ENCODE assay signal across 16 cellular contexts in the genomic region with DNA sequence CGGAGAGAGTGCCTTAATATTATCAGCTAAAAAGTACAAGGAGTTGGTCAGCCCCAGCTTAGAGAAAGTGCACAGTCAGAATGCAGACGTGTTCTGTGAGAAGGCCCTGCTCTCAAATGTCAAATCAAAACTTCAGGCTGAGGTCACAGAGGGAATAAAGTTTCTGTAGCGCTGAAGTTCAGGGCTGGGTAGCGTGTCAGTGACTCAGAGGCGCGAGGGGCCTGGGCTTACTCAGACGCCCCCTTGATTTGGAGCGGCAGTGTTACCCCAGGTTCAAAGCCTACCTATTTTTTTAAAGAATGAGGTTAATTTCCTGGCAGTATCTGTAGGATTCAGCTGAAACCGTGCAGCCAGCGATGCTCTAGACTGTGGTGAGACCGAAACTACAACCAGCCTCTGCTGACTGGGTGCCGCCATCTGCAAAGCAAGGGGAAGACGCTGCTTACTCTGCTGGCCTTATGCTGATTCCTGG. TPM values are rescaled to one million over a fixed set of nuclear protein-coding genes. Genes with fewer than 3 reads are reported as not detected.
DNase-seq lines count a peak whose midpoint lies in the region; ATAC-seq and TF ChIP-seq lines count a peak whose summit lies in the region.
"Had no signal": no experiment of that assay in that cellular context is flagged by ENCODE, and none has a peak within 500 bp of the region (broad histone marks: within the 10 kb centered on the region; RNA-seq: fewer than 3 reads in every experiment).

No MANE protein-coding gene starts in this region.

- no peaks in the 10 kb centered on the region for H4K20me1 ChIP-seq in MM.1S (ENCODE audit: insufficient read depth, low read length)

- no peak for TF ChIP-seq CTCF in 22Rv1 (IDR thresholded peaks at IDR 0.05)
- no peak for TF ChIP-seq CTCF in GM10248 (IDR thresholded peaks at IDR 0.05; ENCODE audit: control extremely low read depth, extremely low read depth, low read depth, missing control alignments)
- no peak for TF ChIP-seq CTCF in MM.1S (IDR thresholded peaks at IDR 0.05; ENCODE audit: low read length)
- TF ChIP-seq CTCF in left lung (IDR thresholded peaks at IDR 0.05): no peak

- H3K9me2 ChIP-seq in MM.1S (replicated peaks; ENCODE audit: insufficient read depth, low read length): no peaks in the 10 kb centered on the region

- no peaks in the 10 kb centered on the region for H3K9me3 Mint-ChIP-seq in activated naive CD4-positive, alpha-beta T cell treated with anti-CD3 and anti-CD28 coated beads, Interleukin-2, amount 10 ng/mL, durations not matched to agents 7 days and 5 days

- peaks cover 25% of the 10 kb centered on the region for H3F3A ChIP-seq in MM.1S (ENCODE audit: insufficient read depth, low read length)

- peak overlapping the region; percentile 24 for H3K27ac Mint-ChIP-seq in activated naive CD4-positive, alpha-beta T cell treated with anti-CD3 and anti-CD28 coated beads, Interleukin-2, amount 10 ng/mL, durations not matched to agents 7 days and 5 days

- intact Hi-C loops in left lung (cut with DNase I): no loop called here

- H3K27me3 ChIP-seq in MM.1S (replicated peaks; ENCODE audit: insufficient read depth, low read length) (no peaks in the 10 kb centered on the region), left lung (no peaks in the 10 kb centered on the region)
- H3K27me3 ChIP-seq: adrenal gland, BE2C had no signal

- H3K27ac ChIP-seq in 22Rv1: peak overlapping the region; percentile 96
- peak overlapping the region; percentile 79 for H3K27ac ChIP-seq in MM.1S (ENCODE audit: low read length)
- H3K27ac ChIP-seq in left lung: no peak overlapping the region
- H3K27ac ChIP-seq: adrenal gland, psoas muscle, SK-N-MC had no signal

- H3K9me3 ChIP-seq in MM.1S (replicated peaks; ENCODE audit: insufficient read depth, low read length) (no peaks in the 10 kb centered on the region), left lung (no peaks in the 10 kb centered on the region)
- H3K9me3 ChIP-seq: adrenal gland, BE2C, psoas muscle had no signal

- H2AFZ ChIP-seq in MM.1S (ENCODE audit: low read length): no peak overlapping the region

- H3K79me2 ChIP-seq in MM.1S (ENCODE audit: low read length): peaks cover 15% of the 10 kb centered on the region

- DNase-seq in GM10248 (ENCODE audit: extremely low spot score) (peak; percentile 62), MM.1S (peak; percentile 88), NCI-H1417 treated with DMSO at 0.1 percent for 48 hours (lab: John Stamatoyannopoulos, UW) (no peak), left lung (no peak), ecto neural progenitor cell (ENCODE audit: low spot score) (no peak), RKO (ENCODE audit: low spot score) (no peak)
- peak; percentile 48 for DNase-seq in activated naive CD4-positive, alpha-beta T cell treated with anti-CD3 and anti-CD28 coated beads, Interleukin-2, amount 10 ng/mL, durations not matched to agents 7 days and 5 days
- DNase-seq: adrenal gland, BE2C, DMS79 treated with DMSO at 0.1 percent for 48 hours, glutamatergic neuron, NCI-H2081 treated with DMSO at 0.1 percent for 48 hours, NCI-H82, psoas muscle had no signal

- H3K27me3 Mint-ChIP-seq in activated naive CD4-positive, alpha-beta T cell treated with anti-CD3 and anti-CD28 coated beads, Interleukin-2, amount 10 ng/mL, durations not matched to agents 7 days and 5 days: no peaks in the 10 kb centered on the region

- POLR2A ChIA-PET in GM10248 (lab: Yijun Ruan, JAX): interaction anchor here (0.9 to 1.5 kb wide), 3 partner anchors 9 to 1229 kb away, joined by 3 to 5 read pairs (median 3); a partner anchor contains a TSS

- H3K36me3 ChIP-seq in MM.1S (replicated peaks; ENCODE audit: insufficient read depth, low read length) (no peaks in the 10 kb centered on the region), left lung (peaks cover 0 to 71% of the 10 kb centered on the region in 2 donors)

- no peak overlapping the region for H3K4me3 Mint-ChIP-seq in activated naive CD4-positive, alpha-beta T cell treated with anti-CD3 and anti-CD28 coated beads, Interleukin-2, amount 10 ng/mL, durations not matched to agents 7 days and 5 days

- H3K36me3 Mint-ChIP-seq in activated naive CD4-positive, alpha-beta T cell treated with anti-CD3 and anti-CD28 coated beads, Interleukin-2, amount 10 ng/mL, durations not matched to agents 7 days and 5 days: peaks cover 14% of the 10 kb centered on the region

- CTCF ChIA-PET in GM10248 (lab: Yijun Ruan, JAX): interaction anchor here (1.9 to 5.2 kb wide), 5 partner anchors 12 to 49 kb away, joined by 7 to 31 read pairs (median 9); a partner anchor contains a TSS
- CTCF ChIA-PET in activated naive CD4-positive, alpha-beta T cell treated with anti-CD3 and anti-CD28 coated beads, Interleukin-2, amount 10 ng/mL, durations not matched to agents 7 days and 5 days (lab: Charles Lee): interaction anchor here (1.0 to 1.7 kb wide), 7 partner anchors 9 to 23 kb away, joined by 3 to 10 read pairs (median 3); a partner anchor contains a TSS

- H3K4me1 ChIP-seq in MM.1S (ENCODE audit: low read length): peaks cover 38% of the 10 kb centered on the region
- H3K4me1 ChIP-seq in left lung: peaks cover 7 to 14% of the 10 kb centered on the region in 2 donors
- H3K4me1 ChIP-seq: BE2C had no signal

- H3K4me1 Mint-ChIP-seq in activated naive CD4-positive, alpha-beta T cell treated with anti-CD3 and anti-CD28 coated beads, Interleukin-2, amount 10 ng/mL, durations not matched to agents 7 days and 5 days: peaks cover 28% of the 10 kb centered on the region

- H3K9ac ChIP-seq in MM.1S (ENCODE audit: low read length): peak overlapping the region; percentile 4; the same call in 1 of the 2 replicates

- H3K4me3 ChIP-seq in MM.1S (ENCODE audit: low read length) (no peak overlapping the region), left lung (no peak overlapping the region)
- H3K4me3 ChIP-seq: adrenal gland, psoas muscle, SK-N-MC had no signal

- ATAC-seq in left lung: no peak
- ATAC-seq: psoas muscle had no signal

- peak overlapping the region; percentile 69 for H3K4me2 ChIP-seq in MM.1S (ENCODE audit: low read depth, low read length)

RNA-seq across cellular contexts. Expression of a gene that starts 4.8 kb away (rescaled TPM):
- total RNA-seq in left lung: 10 to 100 TPM; 26.7 to 28.2 TPM

RNA-seq across cellular contexts. Expression of a gene that starts 9.1 kb away (rescaled TPM):
- total RNA-seq in left lung: 1 to 10 TPM; 8.7 to 9.9 TPM

RNA-seq across cellular contexts. Expression of a gene that starts 9.8 kb away (rescaled TPM):
- total RNA-seq in left lung: 10 to 100 TPM in 1 of 2 donors, under 1 TPM in 1; 0.96 to 13.7 TPM

RNA-seq across cellular contexts. Expression of a gene that starts 15.1 kb away (rescaled TPM):
- 10 to 100 TPM; 45.8 to 52.9 TPM for total RNA-seq in left lung

RNA-seq across cellular contexts. Expression of a gene that starts 21.1 kb away (rescaled TPM):
- total RNA-seq in left lung: 10 to 100 TPM; 37.0 to 57.3 TPM

Comparison
In these comparisons a context has a peak if more than half of its experiments do, and no peak if none do; other contexts are left out.
1. H3K27ac ChIP-seq: peak in 22Rv1 (single experiment) and MM.1S (single experiment); none in left lung (0 of 2).
2. DNase-seq: peak in GM10248 (single experiment), MM.1S (single experiment) and activated naive CD4-positive, alpha-beta T cell treated with anti-CD3 and anti-CD28 coated beads, Interleukin-2, amount 10 ng/mL, durations not matched to agents 7 days and 5 days (single experiment); none in NCI-H1417 treated with DMSO at 0.1 percent for 48 hours (single experiment), left lung (0 of 2), ecto neural progenitor cell (single experiment) and RKO (single experiment).